In genomic region chr12:113048716-113049127, GRCh38 we compare ENCODE assay signal across 8 cellular contexts. TPM values are rescaled to one million over a fixed set of nuclear protein-coding genes. Genes with fewer than 3 reads are reported as not detected.
A peak's percentile ranks its signal among the peaks of the same experiment; 100 is the strongest.
DNase-seq lines count a peak whose midpoint lies in the region; ATAC-seq, FAIRE-seq and TF ChIP-seq lines count a peak whose summit lies in the region.

No MANE protein-coding gene starts in this region.

- H3K36me3 Mint-ChIP-seq in activated T-cell treated with anti-CD3 and anti-CD28 coated beads, Interleukin-2, amount 50 U/mL, for 72 hours (ENCODE audit: insufficient read depth in 2 of 2): no peaks in the 10 kb centered on the region

- H3K27ac Mint-ChIP-seq in activated T-cell treated with anti-CD3 and anti-CD28 coated beads, Interleukin-2, amount 50 U/mL, for 72 hours: no peak overlapping the region

- FAIRE-seq in RCC 7860 (lab: Jason Lieb, UNC): no peak

- no peaks in the 10 kb centered on the region for H3K36me3 ChIP-seq in upper lobe of right lung

- H3K27me3 Mint-ChIP-seq in activated T-cell treated with anti-CD3 and anti-CD28 coated beads, Interleukin-2, amount 50 U/mL, for 72 hours (ENCODE audit: low read depth): no peaks in the 10 kb centered on the region

- no peak overlapping the region for H3K4me3 ChIP-seq in fibroblast of pulmonary artery (replicated peaks; ENCODE audit: low read depth, low read length)
- H3K4me3 ChIP-seq in upper lobe of right lung: no peak overlapping the region

- intact Hi-C loops in upper lobe of right lung (cut with DNase I): no loop called here

- ATAC-seq in activated T-cell treated with anti-CD3 and anti-CD28 coated beads, Interleukin-2, amount 50 U/mL, for 72 hours (replicated peaks in 1 of 2): peak; percentile 83 to 85
- ATAC-seq in omental fat pad (ENCODE audit: low FRiP score) (peak; percentile 65), upper lobe of right lung (peak; percentile 92), HG03045 (IDR thresholded peaks at IDR 0.05; ENCODE audit: unreplicated experiment) (no peak)

- H3K9me3 ChIP-seq in upper lobe of right lung: no peaks in the 10 kb centered on the region

- TF ChIP-seq CTCF in fibroblast of pulmonary artery (IDR thresholded peaks at IDR 0.05; ENCODE audit: low read length, missing control alignments) (peak; percentile 76), omental fat pad (IDR thresholded peaks at IDR 0.05) (peak in 2 of 3 donors; percentile 9 to 48), upper lobe of right lung (IDR thresholded peaks at IDR 0.05) (peak; percentile 83)

- no peak overlapping the region for H3K4me3 Mint-ChIP-seq in activated T-cell treated with anti-CD3 and anti-CD28 coated beads, Interleukin-2, amount 50 U/mL, for 72 hours

- peaks cover 29% of the 10 kb centered on the region for H3K4me1 Mint-ChIP-seq in activated T-cell treated with anti-CD3 and anti-CD28 coated beads, Interleukin-2, amount 50 U/mL, for 72 hours (ENCODE audit: low read depth)

- peaks cover 3% of the 10 kb centered on the region for H3K27me3 ChIP-seq in upper lobe of right lung

- DNase-seq in DMS79 treated with DMSO at 0.1 percent for 48 hours (lab: John Stamatoyannopoulos, UW): peak; percentile 64
- DNase-seq in Kasumi-1 (lab: John Stamatoyannopoulos, UW): peak; percentile 70 to 81
- DNase-seq in RCC 7860 (ENCODE audit: low spot score): peak; percentile 42
- peak; percentile 66 to 75 for DNase-seq in activated T-cell treated with anti-CD3 and anti-CD28 coated beads, Interleukin-2, amount 50 U/mL, for 72 hours
- DNase-seq in fibroblast of pulmonary artery (ENCODE audit: low read depth): peak; percentile 78
- no peak for DNase-seq in omental fat pad (ENCODE audit: low spot score)
- no peak for DNase-seq in upper lobe of right lung

- H3K27ac ChIP-seq in upper lobe of right lung: no peak overlapping the region

- no peaks in the 10 kb centered on the region for H3K4me1 ChIP-seq in upper lobe of right lung

- H3K9me3 Mint-ChIP-seq in activated T-cell treated with anti-CD3 and anti-CD28 coated beads, Interleukin-2, amount 50 U/mL, for 72 hours: no peaks in the 10 kb centered on the region

RNA-seq across cellular contexts. Expression of gene DTX1, which starts 7.8 kb away (rescaled TPM):
- total RNA-seq in activated T-cell treated with anti-CD3 and anti-CD28 coated beads, Interleukin-2, amount 50 U/mL, for 72 hours: 10 to 100 TPM; 17.6 to 18.0 TPM
- total RNA-seq in omental fat pad (10 to 100 TPM; 30.1 to 80.9 (median 35.5) TPM), upper lobe of right lung (5.1 TPM)

Comparison
In these comparisons a context has a peak if more than half of its experiments do, and no peak if none do; other contexts are left out.
1. DNase-seq: peak in DMS79 treated with DMSO at 0.1 percent for 48 hours (single experiment), Kasumi-1 (2 of 2), RCC 7860 (single experiment), activated T-cell treated with anti-CD3 and anti-CD28 coated beads, Interleukin-2, amount 50 U/mL, for 72 hours (2 of 2) and fibroblast of pulmonary artery (single experiment); none in omental fat pad (single experiment) and upper lobe of right lung (single experiment).
2. CTCF ChIP-seq: peak in every context shown above with its lines; median percentile 83 in upper lobe of right lung; 76 in fibroblast of pulmonary artery; 28 in omental fat pad.